ENCODE assay signal across 8 cellular contexts in genomic region chr2:29841386-29842004, GRCh38.
DNase-seq lines count a peak whose midpoint lies in the region; ATAC-seq and TF ChIP-seq lines count a peak whose summit lies in the region.

No MANE protein-coding gene starts in this region.

- TF ChIP-seq CTCF in AG04450 (IDR thresholded peaks at IDR 0.05; ENCODE audit: low read depth, low read length), result peak; percentile 99
- TF ChIP-seq CTCF in GM10248 (IDR thresholded peaks at IDR 0.05; ENCODE audit: control extremely low read depth, extremely low read depth, low read depth, missing control alignments), result peak; percentile 87
- peak; percentile 68 to 85 (median 76) for TF ChIP-seq CTCF in adrenal gland (IDR thresholded peaks at IDR 0.05)

- H3K4me1 ChIP-seq in adrenal gland (replicated peaks in 1 of 2), result no peaks in the 10 kb centered on the region

- no peak for ATAC-seq in GM19467 (IDR thresholded peaks at IDR 0.05; ENCODE audit: unreplicated experiment)
- no peak for ATAC-seq in HG03108 (IDR thresholded peaks at IDR 0.05; ENCODE audit: unreplicated experiment)

- CTCF ChIA-PET in AG04450 (lab: Charles Lee) (interaction anchor here (0.6 to 4.4 kb wide), 18 partner anchors 9 to 1858 kb away, joined by 3 to 51 read pairs (median 3); no protein-coding TSS in a partner anchor), GM10248 (lab: Yijun Ruan, JAX) (interaction anchor here (0.7 to 2.7 kb wide), 8 partner anchors 10 to 532 kb away, joined by 3 to 13 read pairs (median 4); no protein-coding TSS in a partner anchor)

- 28 to 38% (median 36%) methylated on average over 6 of the region's 6 CpGs for WGBS in adrenal gland, 4 donors

- H3K4me3 ChIP-seq in AG04450 (ENCODE audit: low read depth, low read length) (no peak overlapping the region), adrenal gland (no peak overlapping the region)

- POLR2A ChIA-PET in AG04450 (lab: Yijun Ruan, JAX) (no interaction called here), GM10248 (lab: Yijun Ruan, JAX) (no interaction called here)

- no peaks in the 10 kb centered on the region for H3K36me3 ChIP-seq in adrenal gland (replicated peaks in 1 of 2)

- intact Hi-C loops in adrenal gland (cut with DNase I), result loop anchor here in 1 of 2 donors (10.0 kb wide), 1 partner anchor 607 kb away; no protein-coding TSS in a partner anchor

- peak; percentile 3 for DNase-seq in AG04450 (ENCODE audit: low read depth, low spot score)
- peak; percentile 46 for DNase-seq in GM10248 (ENCODE audit: extremely low spot score)
- peak; percentile 4 for DNase-seq in NCI-H2081 treated with DMSO at 0.1 percent for 48 hours (lab: John Stamatoyannopoulos, UW)
- peak in 6 of 7 donors; percentile 14 to 55 (median 22) for DNase-seq in adrenal gland
- peak; percentile 23 for DNase-seq in hepatic stellate cell (ENCODE audit: low spot score)
- DNase-seq in stimulated activated CD8-positive, alpha-beta memory T cell treated with anti-CD3 and anti-CD28 coated beads, Interleukin-4, amount 100 ng/mL, for 24 hours (ENCODE audit: low read depth), result peak; percentile 1

- no peaks in the 10 kb centered on the region for H3K9me3 ChIP-seq in AG04450 (ENCODE audit: control insufficient read depth, insufficient read depth, low read length)
- no peaks in the 10 kb centered on the region for H3K9me3 ChIP-seq in adrenal gland (replicated peaks in 1 of 3)

- H3K27me3 ChIP-seq in AG04450 (ENCODE audit: control insufficient read depth, insufficient read depth, low read length) (peaks cover 4% of the 10 kb centered on the region), adrenal gland (no peaks in the 10 kb centered on the region)

- TF ChIP-seq POLR2A in adrenal gland (IDR thresholded peaks at IDR 0.05), result no peak

- H3K27ac ChIP-seq in AG04450 (ENCODE audit: low read depth, low read length) (no peak overlapping the region), adrenal gland (no peak overlapping the region)
